In the genomic region with DNA sequence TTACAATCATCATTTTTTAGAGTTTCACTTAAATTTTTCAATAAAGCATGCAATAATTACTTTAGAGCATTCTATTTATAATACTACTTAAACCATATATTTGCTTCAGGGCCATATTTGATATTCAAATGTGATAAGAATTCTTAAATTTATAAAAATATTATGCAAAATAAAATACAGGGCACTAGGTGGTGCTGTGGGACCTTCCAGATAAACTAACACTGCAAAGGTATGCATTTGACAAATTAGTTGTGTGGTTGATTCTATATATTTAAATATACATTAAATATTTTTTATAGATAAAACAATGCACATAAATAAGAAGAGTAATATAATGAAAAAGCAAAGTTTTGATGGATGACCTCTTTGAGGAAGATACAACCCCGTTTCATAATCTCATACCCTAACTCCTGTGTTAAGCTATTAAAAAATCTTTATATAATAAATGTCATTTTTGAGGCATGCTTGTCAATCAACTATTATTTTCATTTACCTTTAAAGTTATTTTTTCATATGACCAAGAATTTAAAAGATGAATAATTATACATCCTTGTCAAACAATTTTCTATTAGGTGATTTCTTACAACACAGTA, we compare ENCODE assay signal across 8 cellular contexts.
DNase-seq lines count a peak whose midpoint lies in the region; ATAC-seq, FAIRE-seq and TF ChIP-seq lines count a peak whose summit lies in the region.

No MANE protein-coding gene starts in this region.

- intact Hi-C loops in breast epithelium (cut with DNase I; ENCODE audit: low total_unique reads) = no loop called here

- TF ChIP-seq POLR2A in breast epithelium (IDR thresholded peaks at IDR 0.05) = no peak

- DNase-seq in DMS114 treated with DMSO at 0.1 percent for 48 hours (lab: John Stamatoyannopoulos, UW; ENCODE audit: unreplicated experiment) (peak; percentile 20), NCI-H2227 treated with DMSO at 0.1 percent for 48 hours (lab: John Stamatoyannopoulos, UW) (peak; percentile 10), breast epithelium (ENCODE audit: low spot score in 2 of 2) (no peak), memory B cell (ENCODE audit: low spot score in 2 of 2) (peak; percentile 11 to 21), HTR-8/SVneo (ENCODE audit: insufficient read length, low spot score) (no peak), kidney glomerular epithelial cell (lab: John Stamatoyannopoulos, UW) (no peak)

- H3K27ac Mint-ChIP-seq in memory B cell = no peak overlapping the region

- no peak overlapping the region for H3K4me3 Mint-ChIP-seq in memory B cell

- no peaks in the 10 kb centered on the region for H3K36me3 Mint-ChIP-seq in memory B cell

- H3K9me3 Mint-ChIP-seq in memory B cell = no peaks in the 10 kb centered on the region

- no peaks in the 10 kb centered on the region for H3K27me3 ChIP-seq in breast epithelium

- no peak overlapping the region for H3K4me3 ChIP-seq in breast epithelium

- peaks cover 9% of the 10 kb centered on the region for H3K4me1 Mint-ChIP-seq in memory B cell

- H3K36me3 ChIP-seq in breast epithelium = no peaks in the 10 kb centered on the region

- H3K4me1 ChIP-seq in breast epithelium = no peaks in the 10 kb centered on the region

- ATAC-seq in memory B cell (ENCODE audit: low read depth) (no peak), GM18909 (IDR thresholded peaks at IDR 0.05; ENCODE audit: poor library complexity, unreplicated experiment) (no peak)

- H3K27ac ChIP-seq in 22Rv1 (peak overlapping the region; percentile 25), breast epithelium (no peak overlapping the region)

- no peak for FAIRE-seq in HTR-8/SVneo (lab: Jason Lieb, UNC)

- TF ChIP-seq CTCF in 22Rv1 (IDR thresholded peaks at IDR 0.05) (peak; percentile 84), breast epithelium (IDR thresholded peaks at IDR 0.05) (peak in 2 of 3 donors; percentile 29 to 35)

- H3K9me3 ChIP-seq in breast epithelium = no peaks in the 10 kb centered on the region

- H3K27me3 Mint-ChIP-seq in memory B cell = no peaks in the 10 kb centered on the region

Comparison
In these comparisons a context has a peak if more than half of its experiments do, and no peak if none do; other contexts are left out.
1. DNase-seq: peak in DMS114 treated with DMSO at 0.1 percent for 48 hours (single experiment), NCI-H2227 treated with DMSO at 0.1 percent for 48 hours (single experiment) and memory B cell (2 of 2); none in breast epithelium (0 of 2), HTR-8/SVneo (single experiment) and kidney glomerular epithelial cell (single experiment).